16 cellular contexts compared by ENCODE assay signal in genomic region chr4:162485486-162485885, GRCh38.
DNase-seq lines count a peak whose midpoint lies in the region; ATAC-seq and TF ChIP-seq lines count a peak whose summit lies in the region.
"Had no signal": no experiment of that assay in that cellular context is flagged by ENCODE, and none has a peak within 500 bp of the region (broad histone marks: within the 10 kb centered on the region; RNA-seq: fewer than 3 reads in every experiment).

No MANE protein-coding gene starts in this region.

- H3K4me1 ChIP-seq in A673 (ENCODE audit: insufficient read depth, low read length, poor library complexity, severe bottlenecking) = peaks cover 11% of the 10 kb centered on the region
- H3K4me1 ChIP-seq in adipocyte (ENCODE audit: control insufficient read depth, insufficient read depth, low read length) = no peaks in the 10 kb centered on the region
- H3K4me1 ChIP-seq: colonic mucosa, HAP-1, neural progenitor cell had no signal

- CTCF ChIA-PET in A673 (lab: Charles Lee) = no interaction called here
- CTCF ChIA-PET in activated CD4-positive, alpha-beta memory T cell treated with anti-CD3 and anti-CD28 coated beads for 36 hours (lab: Charles Lee) = no interaction called here

- H3K27me3 Mint-ChIP-seq in HFFc6 (ENCODE audit: insufficient read depth) = no peaks in the 10 kb centered on the region
- no peaks in the 10 kb centered on the region for H3K27me3 Mint-ChIP-seq in activated CD4-positive, alpha-beta memory T cell treated with anti-CD3 and anti-CD28 coated beads for 36 hours
- H3K27me3 Mint-ChIP-seq: CD4-positive, CD25-positive, alpha-beta regulatory T cell had no signal

- H3K9me3 ChIP-seq in A673 (ENCODE audit: low read depth, low read length, poor library complexity, severe bottlenecking) = no peaks in the 10 kb centered on the region
- no peaks in the 10 kb centered on the region for H3K9me3 ChIP-seq in adipocyte (ENCODE audit: control insufficient read depth, low read length)
- H3K9me3 ChIP-seq: colonic mucosa, HAP-1 had no signal

- H3K27ac Mint-ChIP-seq in HFFc6 = no peak overlapping the region
- no peak overlapping the region for H3K27ac Mint-ChIP-seq in activated CD4-positive, alpha-beta memory T cell treated with anti-CD3 and anti-CD28 coated beads for 36 hours
- H3K27ac Mint-ChIP-seq: CD4-positive, CD25-positive, alpha-beta regulatory T cell; neural progenitor cell; T-cell had no signal

- no peak for ATAC-seq in HG03025 (IDR thresholded peaks at IDR 0.05; ENCODE audit: low FRiP score, unreplicated experiment)
- ATAC-seq: T-cell had no signal

- H3K27me3 ChIP-seq in A673 (replicated peaks; ENCODE audit: insufficient read depth, low read depth, low read length, poor library complexity) (no peaks in the 10 kb centered on the region), adipocyte (replicated peaks; ENCODE audit: control insufficient read depth, insufficient read depth, low read length) (no peaks in the 10 kb centered on the region), kidney epithelial cell (ENCODE audit: control insufficient read depth, insufficient read depth, low read length) (no peaks in the 10 kb centered on the region)
- H3K27me3 ChIP-seq: colonic mucosa, neural progenitor cell had no signal

- POLR2A ChIA-PET in A673 (lab: Charles Lee; ENCODE audit: low non-redundant PET) = no interaction called here
- POLR2A ChIA-PET in activated CD4-positive, alpha-beta memory T cell treated with anti-CD3 and anti-CD28 coated beads for 36 hours (lab: Charles Lee) = no interaction called here

- H3K4me1 Mint-ChIP-seq in HFFc6 (ENCODE audit: low read depth) = no peaks in the 10 kb centered on the region
- no peaks in the 10 kb centered on the region for H3K4me1 Mint-ChIP-seq in activated CD4-positive, alpha-beta memory T cell treated with anti-CD3 and anti-CD28 coated beads for 36 hours (ENCODE audit: low read depth)
- H3K4me1 Mint-ChIP-seq: CD4-positive, CD25-positive, alpha-beta regulatory T cell; neural progenitor cell; T-cell had no signal

- H3K36me3 Mint-ChIP-seq in HFFc6 (ENCODE audit: low read depth) = no peaks in the 10 kb centered on the region
- H3K36me3 Mint-ChIP-seq in activated CD4-positive, alpha-beta memory T cell treated with anti-CD3 and anti-CD28 coated beads for 36 hours = no peaks in the 10 kb centered on the region
- H3K36me3 Mint-ChIP-seq: CD4-positive, CD25-positive, alpha-beta regulatory T cell; neural progenitor cell; T-cell had no signal

- H3K9ac ChIP-seq in adipocyte (ENCODE audit: low read length) = no peak overlapping the region
- H3K9ac ChIP-seq: neural progenitor cell had no signal

- peaks cover 9% of the 10 kb centered on the region for H3K9me3 Mint-ChIP-seq in HFFc6
- H3K9me3 Mint-ChIP-seq in activated CD4-positive, alpha-beta memory T cell treated with anti-CD3 and anti-CD28 coated beads for 36 hours = no peaks in the 10 kb centered on the region

- no peak overlapping the region for H3K27ac ChIP-seq in A673 (ENCODE audit: low read depth, low read length, poor library complexity, severe bottlenecking)
- H3K27ac ChIP-seq: colonic mucosa, neural progenitor cell had no signal

- TF ChIP-seq CTCF in A673 (conservative IDR thresholded peaks at IDR 0.05; ENCODE audit: low read depth, low read length) (no peak), HFFc6 (IDR thresholded peaks at IDR 0.05) (no peak), kidney epithelial cell (IDR thresholded peaks at IDR 0.05; ENCODE audit: insufficient read depth, low read length, poor library complexity, severe bottlenecking) (no peak)

- BruUV-seq in A673 (replicated peaks; lab: Mats Ljungman, UMichigan) = no TSS peak

- H3K4me3 Mint-ChIP-seq in HFFc6 = no peak overlapping the region
- H3K4me3 Mint-ChIP-seq in activated CD4-positive, alpha-beta memory T cell treated with anti-CD3 and anti-CD28 coated beads for 36 hours = no peak overlapping the region
- H3K4me3 Mint-ChIP-seq: CD4-positive, CD25-positive, alpha-beta regulatory T cell; neural progenitor cell; T-cell had no signal

- H3K4me3 ChIP-seq in A673 (ENCODE audit: low read depth, low read length, poor library complexity, severe bottlenecking) = no peak overlapping the region
- H3K4me3 ChIP-seq in adipocyte (ENCODE audit: low read length) = no peak overlapping the region
- no peak overlapping the region for H3K4me3 ChIP-seq in kidney epithelial cell (ENCODE audit: low read depth, low read length)
- H3K4me3 ChIP-seq: colonic mucosa, HAP-1, neural progenitor cell had no signal

- intact Hi-C loops in A673 (cut with micrococcal nuclease; ENCODE audit: unreplicated experiment) = no loop called here
- intact Hi-C loops in activated CD4-positive, alpha-beta memory T cell treated with anti-CD3 and anti-CD28 coated beads for 36 hours (cut with micrococcal nuclease) = no loop called here

- H3K36me3 ChIP-seq in A673 (ENCODE audit: insufficient read depth, low read length, poor library complexity, severe bottlenecking) (no peaks in the 10 kb centered on the region), adipocyte (ENCODE audit: control insufficient read depth, insufficient read depth, low read length, severe bottlenecking) (no peaks in the 10 kb centered on the region), kidney epithelial cell (ENCODE audit: control insufficient read depth, insufficient read depth, low read length) (no peaks in the 10 kb centered on the region)
- H3K36me3 ChIP-seq: colonic mucosa, HAP-1, neural progenitor cell had no signal

- DNase-seq in A673 (ENCODE audit: low spot score) (peak; percentile 71), HFFc6 (peak; percentile 10), adipocyte (ENCODE audit: low read depth) (peak; percentile 29), kidney epithelial cell (ENCODE audit: low read depth) (peak; percentile 10), SW 1271 (lab: John Stamatoyannopoulos, UW) (no peak), SIG-M5 treated with dmso at 0.1 percent for 504 hours (lab: John Stamatoyannopoulos, UW; ENCODE audit: unreplicated experiment) (no peak)
- no peak for DNase-seq in activated CD4-positive, alpha-beta memory T cell treated with anti-CD3 and anti-CD28 coated beads for 36 hours
- DNase-seq: activated CD4-positive, alpha-beta T cell treated with anti-CD3 and anti-CD28 coated beads, Interleukin-2, amount 50 U/mL, for 1 hour; anterior cingulate cortex; CD4-positive, CD25-positive, alpha-beta regulatory T cell; colonic mucosa; KG1; T-cell had no signal

Comparison
In these comparisons a context has a peak if more than half of its experiments do, and no peak if none do; other contexts are left out.
1. DNase-seq: peak in A673 (single experiment), HFFc6 (single experiment), adipocyte (single experiment) and kidney epithelial cell (single experiment); none in SW 1271 (0 of 2), activated CD4-positive, alpha-beta memory T cell treated with anti-CD3 and anti-CD28 coated beads for 36 hours (single experiment) and SIG-M5 treated with dmso at 0.1 percent for 504 hours (single experiment).